26 cellular contexts compared by ENCODE assay signal in the genomic region with DNA sequence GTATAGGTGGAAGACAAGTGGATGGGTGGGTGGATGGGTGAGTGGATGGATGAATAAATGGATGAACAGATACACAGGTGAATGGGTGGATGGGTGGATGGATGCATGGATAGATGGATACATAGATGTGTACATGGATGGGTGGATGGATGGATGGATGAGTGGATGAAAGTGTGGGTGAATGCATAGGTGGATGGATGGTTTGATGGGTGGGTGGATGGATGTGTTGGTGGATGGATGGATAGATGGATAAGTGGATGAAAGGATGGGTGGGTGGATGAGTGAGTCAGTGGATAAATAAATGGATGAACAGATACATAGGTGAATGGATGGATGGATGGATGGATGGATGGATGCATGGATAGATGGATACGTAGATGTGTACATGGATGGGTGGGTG. TPM values are rescaled to one million over a fixed set of nuclear protein-coding genes. Genes with fewer than 3 reads are reported as not detected.
"Had no signal": no experiment of that assay in that cellular context is flagged by ENCODE, and none has a peak within 500 bp of the region (broad histone marks: within the 10 kb centered on the region; RNA-seq: fewer than 3 reads in every experiment).

No MANE protein-coding gene starts in this region.

- H3K4me3 Mint-ChIP-seq: activated naive CD4-positive, alpha-beta T cell treated with anti-CD3 and anti-CD28 coated beads, Interleukin-2, amount 50 U/mL, for 24 hours; activated T-cell treated with anti-CD3 and anti-CD28 coated beads, Interleukin-2, amount 50 U/mL, for 4 hours; activated T-helper 17 cell treated with anti-CD3 and anti-CD28 coated beads, Interleukin-2, amount 50 U/mL, for 72 hours had no signal

- H3K36me3 Mint-ChIP-seq: activated naive CD4-positive, alpha-beta T cell treated with anti-CD3 and anti-CD28 coated beads, Interleukin-2, amount 50 U/mL, for 24 hours had no signal

- H3K9ac ChIP-seq: KMS-11, SK-N-SH had no signal

- H3K9me3 Mint-ChIP-seq: activated naive CD4-positive, alpha-beta T cell treated with anti-CD3 and anti-CD28 coated beads, Interleukin-2, amount 50 U/mL, for 24 hours had no signal

- H3K9me3 ChIP-seq: MG63, Peyer's patch, SJCRH30, SK-N-SH had no signal

- H3K27ac ChIP-seq: breast epithelium, KMS-11, Peyer's patch, RWPE1, SJCRH30, VCaP had no signal

- H3K9me2 ChIP-seq: SK-N-SH had no signal

- ATAC-seq: activated T-cell treated with anti-CD3 and anti-CD28 coated beads, Interleukin-2, amount 50 U/mL, for 4 hours; activated T-helper 17 cell treated with anti-CD3 and anti-CD28 coated beads, Interleukin-2, amount 50 U/mL, for 72 hours had no signal

- H3K27ac Mint-ChIP-seq: activated naive CD4-positive, alpha-beta T cell treated with anti-CD3 and anti-CD28 coated beads, Interleukin-2, amount 50 U/mL, for 24 hours; activated T-helper 17 cell treated with anti-CD3 and anti-CD28 coated beads, Interleukin-2, amount 50 U/mL, for 72 hours had no signal

- H3K4me3 ChIP-seq: breast epithelium, MG63, Peyer's patch, SJCRH30 had no signal

- DNase-seq: activated CD4-positive, alpha-beta T cell treated with anti-CD3 and anti-CD28 coated beads, Interleukin-2, amount 50 U/mL, for 1 hour; activated CD4-positive, CD25-positive, alpha-beta regulatory T cell; activated CD8-positive, alpha-beta memory T cell treated with anti-CD3 and anti-CD28 coated beads for 24 hours; activated naive CD4-positive, alpha-beta T cell; activated T-cell treated with anti-CD3 and anti-CD28 coated beads, Interleukin-2, amount 50 U/mL, for 4 hours; caudate nucleus; MG63; NCI-H1105; NCI-H146; NCI-H187 treated with DMSO at 0.1 percent for 48 hours; NCI-H2081 treated with DMSO at 0.1 percent for 48 hours; NCI-H446; NCI-H524; Peyer's patch; Right ventricle myocardium superior; SJCRH30; SK-N-SH; T1000 had no signal

- H3K36me3 ChIP-seq: breast epithelium, MG63, Peyer's patch, SJCRH30 had no signal

- H3K27me3 ChIP-seq: breast epithelium, MG63, Peyer's patch, SJCRH30 had no signal

- H3K27me3 Mint-ChIP-seq: activated naive CD4-positive, alpha-beta T cell treated with anti-CD3 and anti-CD28 coated beads, Interleukin-2, amount 50 U/mL, for 24 hours had no signal

- H3K4me2 ChIP-seq: KMS-11, SK-N-SH had no signal

- H3K4me1 ChIP-seq: breast epithelium had no signal

RNA-seq across cellular contexts. Expression of a gene that starts 1.6 kb away (rescaled TPM):
- total RNA-seq: cerebellum, Peyer's patch, Right ventricle myocardium superior had no signal
- polyA plus RNA-seq: aorta, SK-N-SH had no signal

RNA-seq across cellular contexts. Expression of a gene that starts 57.8 kb away (rescaled TPM):
- polyA plus RNA-seq: SK-N-SH had no signal
